30 cellular contexts compared by ENCODE assay signal in the genomic region with DNA sequence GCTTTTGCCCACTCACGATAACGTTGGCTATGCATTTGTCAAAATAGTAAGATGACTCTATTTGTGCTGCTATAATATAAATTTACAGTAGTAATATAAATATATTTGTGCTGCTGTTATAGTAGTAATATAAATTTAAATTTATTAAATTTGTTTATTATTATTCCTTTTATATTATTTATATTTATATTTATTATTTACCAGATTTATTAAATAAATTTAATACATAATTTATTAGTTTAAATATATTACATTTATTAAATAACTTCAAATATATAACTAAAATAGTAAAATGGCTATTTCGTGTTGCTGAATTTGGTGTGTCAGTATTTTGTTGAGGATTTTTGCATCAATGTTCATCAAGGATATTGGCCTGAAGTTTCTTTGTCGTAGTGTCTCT.
"Had no signal": no experiment of that assay in that cellular context is flagged by ENCODE, and none has a peak within 500 bp of the region (broad histone marks: within the 10 kb centered on the region; RNA-seq: fewer than 3 reads in every experiment).

No MANE protein-coding gene starts in this region.

- H3K27me3 ChIP-seq: ascending aorta, breast epithelium, cardiac muscle cell, esophagus squamous epithelium, gastrocnemius medialis, heart left ventricle had no signal

- H3K9me3 ChIP-seq: esophagus squamous epithelium, gastrocnemius medialis had no signal

- DNase-seq: activated CD4-positive, alpha-beta memory T cell treated with anti-CD3 and anti-CD28 coated beads, Interleukin-2, amount 10 ng/mL, durations not matched to agents 7 days and 5 days; activated CD4-positive, alpha-beta T cell treated with anti-CD3 and anti-CD28 coated beads for 1 hour; activated CD4-positive, alpha-beta T cell treated with anti-CD3 and anti-CD28 coated beads for 4 hours; activated CD4-positive, alpha-beta T cell treated with anti-CD3 and anti-CD28 coated beads, Interleukin-2, amount 10 ng/mL, durations not matched to agents 7 days and 5 days; activated CD4-positive, alpha-beta T cell treated with anti-CD3 and anti-CD28 coated beads, Interleukin-2, amount 50 U/mL, for 4 hours; activated CD8-positive, alpha-beta memory T cell treated with anti-CD3 and anti-CD28 coated beads, Interleukin-2, amount 50 U/mL, for 48 hours; activated gamma-delta T cell; activated naive CD4-positive, alpha-beta T cell; activated naive CD4-positive, alpha-beta T cell treated with anti-CD3 and anti-CD28 coated beads, Interleukin-2, amount 10 ng/mL, durations not matched to agents 7 days and 5 days; activated naive CD8-positive, alpha-beta T cell treated with anti-CD3 and anti-CD28 coated beads, Interleukin-2, amount 10 ng/mL, durations not matched to agents 7 days and 5 days; activated T-cell treated with anti-CD3 and anti-CD28 coated beads for 4 hours; activated T-cell treated with anti-CD3 and anti-CD28 coated beads, Interleukin-2, amount 50 U/mL, for 24 hours; activated T-cell treated with anti-CD3 and anti-CD28 coated beads, Interleukin-2, amount 50 U/mL, for 72 hours; central memory CD4-positive, alpha-beta T cell; cortex of kidney; dermis blood vessel endothelial cell; effector CD4-positive, alpha-beta T cell; effector memory CD8-positive, alpha-beta T cell; esophagus squamous epithelium; gastrocnemius medialis; glutamatergic neuron; heart left ventricle; T-helper 1 cell; T-helper 17 cell; T1000 had no signal

- FAIRE-seq: endothelial cell of umbilical vein had no signal

- H3K36me3 ChIP-seq: ascending aorta, breast epithelium, cardiac muscle cell, esophagus squamous epithelium, gastrocnemius medialis, heart left ventricle had no signal

- H3K4me3 ChIP-seq: ascending aorta, breast epithelium, cardiac muscle cell, esophagus squamous epithelium, gastrocnemius medialis, heart left ventricle had no signal

- H3K27ac ChIP-seq: ascending aorta, breast epithelium, cardiac muscle cell, epithelial cell of prostate, esophagus squamous epithelium, gastrocnemius medialis, heart left ventricle had no signal

- H3K4me1 ChIP-seq: ascending aorta, breast epithelium, esophagus squamous epithelium, gastrocnemius medialis, heart left ventricle had no signal
